ENCODE assay signal across 8 cellular contexts in genomic region chr12:108664338-108665258, GRCh38. TPM values are rescaled to one million over a fixed set of nuclear protein-coding genes. Genes with fewer than 3 reads are reported as not detected.
A peak's percentile ranks its signal among the peaks of the same experiment; 100 is the strongest.
DNase-seq lines count a peak whose midpoint lies in the region; ATAC-seq and TF ChIP-seq lines count a peak whose summit lies in the region.

No MANE protein-coding gene starts in this region.

- intact Hi-C loops in CD4-positive, alpha-beta T cell (cut with DNase I, micrococcal nuclease): loop anchor here (1.0 to 5.0 kb wide), 7 partner anchors 32 to 429 kb away; partner anchors contain the start of genes ALKBH2 (in 2 of the 2), CORO1C (in 1 of the 2) and SELPLG (in 1 of the 2)
- intact Hi-C loops in activated CD8-positive, alpha-beta T cell treated with anti-CD3 and anti-CD28 coated beads for 36 hours (cut with micrococcal nuclease): loop anchor here (2.0 to 10.0 kb wide), 3 partner anchors 70 to 286 kb away; partner anchors contain the start of gene CORO1C

- no peaks in the 10 kb centered on the region for H3K36me3 Mint-ChIP-seq in CD4-positive, alpha-beta T cell (ENCODE audit: low read depth)
- H3K36me3 Mint-ChIP-seq in activated CD8-positive, alpha-beta T cell treated with anti-CD3 and anti-CD28 coated beads for 36 hours (ENCODE audit: low read depth): peaks cover under 1% of the 10 kb centered on the region
- H3K36me3 Mint-ChIP-seq in memory B cell: peaks cover 10% of the 10 kb centered on the region

- peak; percentile 100 for ATAC-seq in CD4-positive, alpha-beta T cell (ENCODE audit: poor library complexity)
- ATAC-seq in GM19372 (IDR thresholded peaks at IDR 0.05; ENCODE audit: low read depth, unreplicated experiment): peak; percentile 57
- ATAC-seq in HG03521 (IDR thresholded peaks at IDR 0.05; ENCODE audit: unreplicated experiment): peak; percentile 67
- peak; percentile 100 for ATAC-seq in activated CD8-positive, alpha-beta T cell treated with anti-CD3 and anti-CD28 coated beads for 36 hours
- ATAC-seq in memory B cell (ENCODE audit: low read depth): peak; percentile 89

- H3K27me3 ChIP-seq in CD4-positive, alpha-beta T cell (ENCODE audit: control insufficient read depth, insufficient read depth, low read length): no peaks in the 10 kb centered on the region

- H3K9me3 ChIP-seq in CD4-positive, alpha-beta T cell (ENCODE audit: control insufficient read depth, low read length): no peaks in the 10 kb centered on the region

- DNase-seq in CD4-positive, alpha-beta T cell: peak; percentile 69 to 86 (median 78)
- DNase-seq in NCI-H774 (lab: John Stamatoyannopoulos, UW): peak; percentile 79
- peak; percentile 92 for DNase-seq in activated CD8-positive, alpha-beta T cell treated with anti-CD3 and anti-CD28 coated beads for 36 hours
- DNase-seq in effector CD4-positive, alpha-beta T cell: peak; percentile 72
- DNase-seq in memory B cell (ENCODE audit: low spot score in 2 of 2): peak; percentile 79 to 80
- DNase-seq in stimulated activated CD8-positive, alpha-beta memory T cell treated with anti-CD3 and anti-CD28 coated beads, Interleukin-15, amount 100 ng/mL, for 1 hour (ENCODE audit: low read depth): peak; percentile 76

- no peak overlapping the region for H3K4me3 Mint-ChIP-seq in CD4-positive, alpha-beta T cell
- H3K4me3 Mint-ChIP-seq in activated CD8-positive, alpha-beta T cell treated with anti-CD3 and anti-CD28 coated beads for 36 hours: peak overlapping the region; percentile 31
- H3K4me3 Mint-ChIP-seq in memory B cell: peak overlapping the region; percentile 68

- CTCF ChIA-PET in CD4-positive, alpha-beta T cell (lab: Charles Lee): interaction anchor here (0.6 to 10.9 kb wide), 19 partner anchors 11 to 286 kb away, joined by 3 to 129 read pairs (median 4); partner anchors contain the start of gene SELPLG
- CTCF ChIA-PET in activated CD8-positive, alpha-beta T cell treated with anti-CD3 and anti-CD28 coated beads for 36 hours (lab: Charles Lee): interaction anchor here (0.6 to 10.9 kb wide), 69 partner anchors 9 to 428 kb away, joined by 3 to 347 read pairs (median 5); partner anchors contain the start of genes ALKBH2, ISCU, SELPLG and SSH1

- no peaks in the 10 kb centered on the region for H3K9me3 Mint-ChIP-seq in CD4-positive, alpha-beta T cell
- H3K9me3 Mint-ChIP-seq in activated CD8-positive, alpha-beta T cell treated with anti-CD3 and anti-CD28 coated beads for 36 hours: no peaks in the 10 kb centered on the region
- no peaks in the 10 kb centered on the region for H3K9me3 Mint-ChIP-seq in memory B cell

- peaks cover 7% of the 10 kb centered on the region for H3K4me1 Mint-ChIP-seq in CD4-positive, alpha-beta T cell (ENCODE audit: low read depth)
- H3K4me1 Mint-ChIP-seq in activated CD8-positive, alpha-beta T cell treated with anti-CD3 and anti-CD28 coated beads for 36 hours (ENCODE audit: low read depth): peaks cover 19% of the 10 kb centered on the region
- H3K4me1 Mint-ChIP-seq in memory B cell: peaks cover 32% of the 10 kb centered on the region

- POLR2A ChIA-PET in CD4-positive, alpha-beta T cell (lab: Charles Lee): interaction anchor here (0.9 to 2.5 kb wide), 11 partner anchors 18 to 428 kb away, joined by 3 to 18 read pairs (median 4); partner anchors contain the start of genes ALKBH2, ISCU, SELPLG and SSH1
- POLR2A ChIA-PET in activated CD8-positive, alpha-beta T cell treated with anti-CD3 and anti-CD28 coated beads for 36 hours (lab: Charles Lee): interaction anchor here (0.7 to 1.7 kb wide), 11 partner anchors 23 to 149 kb away, joined by 3 to 6 read pairs (median 3); no protein-coding TSS in a partner anchor

- peak; percentile 91 for TF ChIP-seq CTCF in CD4-positive, alpha-beta T cell (IDR thresholded peaks at IDR 0.05)
- peak; percentile 96 for TF ChIP-seq CTCF in activated CD8-positive, alpha-beta T cell treated with anti-CD3 and anti-CD28 coated beads for 36 hours (IDR thresholded peaks at IDR 0.05)

- no peak overlapping the region for H3K27ac ChIP-seq in CD4-positive, alpha-beta T cell (ENCODE audit: low read depth, low read length)

- peak overlapping the region; percentile 72 for H3K27ac Mint-ChIP-seq in CD4-positive, alpha-beta T cell
- peak overlapping the region; percentile 79 for H3K27ac Mint-ChIP-seq in activated CD8-positive, alpha-beta T cell treated with anti-CD3 and anti-CD28 coated beads for 36 hours
- peak overlapping the region; percentile 86 for H3K27ac Mint-ChIP-seq in memory B cell

- no peaks in the 10 kb centered on the region for H3K27me3 Mint-ChIP-seq in CD4-positive, alpha-beta T cell
- no peaks in the 10 kb centered on the region for H3K27me3 Mint-ChIP-seq in activated CD8-positive, alpha-beta T cell treated with anti-CD3 and anti-CD28 coated beads for 36 hours
- no peaks in the 10 kb centered on the region for H3K27me3 Mint-ChIP-seq in memory B cell

RNA-seq across cellular contexts. Expression of gene SELPLG, which starts 30.9 kb away (rescaled TPM):
- total RNA-seq in CD4-positive, alpha-beta T cell: 10 to 100 TPM; 25.7 to 27.8 TPM
- total RNA-seq in activated CD8-positive, alpha-beta T cell treated with anti-CD3 and anti-CD28 coated beads for 36 hours: 10 to 100 TPM; 22.1 to 23.8 TPM
